9 cellular contexts compared by ENCODE assay signal in genomic region chr19:10751109-10751972, GRCh38. TPM values are rescaled to one million over a fixed set of nuclear protein-coding genes. Genes with fewer than 3 reads are reported as not detected.
DNase-seq lines count a peak whose midpoint lies in the region; ATAC-seq and TF ChIP-seq lines count a peak whose summit lies in the region.
"Had no signal": no experiment of that assay in that cellular context is flagged by ENCODE, and none has a peak within 500 bp of the region (broad histone marks: within the 10 kb centered on the region; RNA-seq: fewer than 3 reads in every experiment).

No MANE protein-coding gene starts in this region.

- ATAC-seq in HG02623 (IDR thresholded peaks at IDR 0.05; ENCODE audit: unreplicated experiment) (no peak), HG03439 (IDR thresholded peaks at IDR 0.05; ENCODE audit: unreplicated experiment) (no peak)
- ATAC-seq: GM12878 had no signal

- peak overlapping the region; percentile 51 for H3K27ac ChIP-seq in HL-60 (replicated peaks)
- peak overlapping the region in 18 of 21 experiments; percentile 1 to 76 (median 63) for H3K27ac ChIP-seq in skin epidermis

- DNase-seq in HL-60 (ENCODE audit: low read depth in 1 of 2, low spot score in 1 of 2) (peak; percentile 61 to 74), hepatic stellate cell (ENCODE audit: low spot score) (peak; percentile 65), foreskin melanocyte (no peak), RKO (ENCODE audit: low spot score) (no peak)
- no peak for DNase-seq in activated T-helper 1 cell treated with anti-CD3 and anti-CD28 coated beads, Interleukin-12 subunit alpha, Interleukin-12 subunit beta, Interleukin-2, Interleukin-4 antibody, amounts not matched to agents 30 ng/mL and 10 ng/mL and 1 ng/mL, durations not matched to agents 14 hours and 24 hours and 36 hours (ENCODE audit: low spot score)

- H3K4me3 Mint-ChIP-seq in activated T-helper 1 cell treated with anti-CD3 and anti-CD28 coated beads, Interleukin-12 subunit alpha, Interleukin-12 subunit beta, Interleukin-2, Interleukin-4 antibody, amounts not matched to agents 30 ng/mL and 10 ng/mL and 1 ng/mL, durations not matched to agents 14 hours and 24 hours and 36 hours, result peak overlapping the region; percentile 45

- peaks cover 77% of the 10 kb centered on the region for H3K4me1 Mint-ChIP-seq in activated T-helper 1 cell treated with anti-CD3 and anti-CD28 coated beads, Interleukin-12 subunit alpha, Interleukin-12 subunit beta, Interleukin-2, Interleukin-4 antibody, amounts not matched to agents 30 ng/mL and 10 ng/mL and 1 ng/mL, durations not matched to agents 14 hours and 24 hours and 36 hours (ENCODE audit: low read depth)

- no peak for TF ChIP-seq CTCF in HL-60 (IDR thresholded peaks at IDR 0.05; ENCODE audit: insufficient read depth, low read length)

- no peaks in the 10 kb centered on the region for H3K9me3 Mint-ChIP-seq in activated T-helper 1 cell treated with anti-CD3 and anti-CD28 coated beads, Interleukin-12 subunit alpha, Interleukin-12 subunit beta, Interleukin-2, Interleukin-4 antibody, amounts not matched to agents 30 ng/mL and 10 ng/mL and 1 ng/mL, durations not matched to agents 14 hours and 24 hours and 36 hours

- H3K36me3 Mint-ChIP-seq in activated T-helper 1 cell treated with anti-CD3 and anti-CD28 coated beads, Interleukin-12 subunit alpha, Interleukin-12 subunit beta, Interleukin-2, Interleukin-4 antibody, amounts not matched to agents 30 ng/mL and 10 ng/mL and 1 ng/mL, durations not matched to agents 14 hours and 24 hours and 36 hours (ENCODE audit: low read depth), result no peaks in the 10 kb centered on the region

- intact Hi-C loops in activated T-helper 1 cell treated with anti-CD3 and anti-CD28 coated beads, Interleukin-12 subunit alpha, Interleukin-12 subunit beta, Interleukin-2, Interleukin-4 antibody, amounts not matched to agents 30 ng/mL and 10 ng/mL and 1 ng/mL, durations not matched to agents 14 hours and 24 hours and 36 hours (cut with micrococcal nuclease), result no loop called here

- H3K27me3 ChIP-seq in HL-60 (ENCODE audit: insufficient read depth, poor library complexity, severe bottlenecking), result no peaks in the 10 kb centered on the region

- H3K27ac Mint-ChIP-seq in activated T-helper 1 cell treated with anti-CD3 and anti-CD28 coated beads, Interleukin-12 subunit alpha, Interleukin-12 subunit beta, Interleukin-2, Interleukin-4 antibody, amounts not matched to agents 30 ng/mL and 10 ng/mL and 1 ng/mL, durations not matched to agents 14 hours and 24 hours and 36 hours, result peak overlapping the region; percentile 71

- H3K27me3 Mint-ChIP-seq in activated T-helper 1 cell treated with anti-CD3 and anti-CD28 coated beads, Interleukin-12 subunit alpha, Interleukin-12 subunit beta, Interleukin-2, Interleukin-4 antibody, amounts not matched to agents 30 ng/mL and 10 ng/mL and 1 ng/mL, durations not matched to agents 14 hours and 24 hours and 36 hours (ENCODE audit: insufficient read depth), result no peaks in the 10 kb centered on the region

- no peak overlapping the region for H3K4me3 ChIP-seq in HL-60 (replicated peaks; ENCODE audit: insufficient read depth, low read length)
- H3K4me3 ChIP-seq in skin epidermis, result no peak overlapping the region
- H3K4me3 ChIP-seq: GM12878 had no signal

RNA-seq across cellular contexts. Expression of gene DNM2, which starts 33.5 kb away (rescaled TPM):
- total RNA-seq in activated T-helper 1 cell treated with anti-CD3 and anti-CD28 coated beads, Interleukin-12 subunit alpha, Interleukin-12 subunit beta, Interleukin-2, Interleukin-4 antibody, amounts not matched to agents 30 ng/mL and 10 ng/mL and 1 ng/mL, durations not matched to agents 14 hours and 24 hours and 36 hours, result 236 and 240 TPM in 2 replicates

RNA-seq across cellular contexts. Expression of gene QTRT1, which starts 50.1 kb away (rescaled TPM):
- total RNA-seq in activated T-helper 1 cell treated with anti-CD3 and anti-CD28 coated beads, Interleukin-12 subunit alpha, Interleukin-12 subunit beta, Interleukin-2, Interleukin-4 antibody, amounts not matched to agents 30 ng/mL and 10 ng/mL and 1 ng/mL, durations not matched to agents 14 hours and 24 hours and 36 hours, result 93.7 and 101 TPM in 2 replicates

Comparison
In these comparisons a context has a peak if more than half of its experiments do, and no peak if none do; other contexts are left out.
1. DNase-seq: peak in HL-60 (2 of 2) and hepatic stellate cell (single experiment); none in activated T-helper 1 cell treated with anti-CD3 and anti-CD28 coated beads, Interleukin-12 subunit alpha, Interleukin-12 subunit beta, Interleukin-2, Interleukin-4 antibody, amounts not matched to agents 30 ng/mL and 10 ng/mL and 1 ng/mL, durations not matched to agents 14 hours and 24 hours and 36 hours (single experiment), foreskin melanocyte (single experiment) and RKO (single experiment).